In genomic region chr1:207833956-207834660, GRCh38 we compare ENCODE assay signal across 17 cellular contexts.
DNase-seq lines count a peak whose midpoint lies in the region; ATAC-seq and TF ChIP-seq lines count a peak whose summit lies in the region.
"Had no signal": no experiment of that assay in that cellular context is flagged by ENCODE, and none has a peak within 500 bp of the region (broad histone marks: within the 10 kb centered on the region; RNA-seq: fewer than 3 reads in every experiment).

No MANE protein-coding gene starts in this region.

- peaks cover 35% of the 10 kb centered on the region for H3K36me3 Mint-ChIP-seq in T-helper 1 cell treated with Interleukin-12 subunit alpha and Interleukin-12 subunit beta and Interleukin-4 antibody, amounts not matched to agents 30 μg/mL and 1 μg/mL, for 36 hours (ENCODE audit: low read depth)
- H3K36me3 Mint-ChIP-seq in IgD-negative memory B cell = peaks cover 3% of the 10 kb centered on the region
- H3K36me3 Mint-ChIP-seq: mesothelial cell of epicardium had no signal

- H3K4me3 Mint-ChIP-seq in T-helper 1 cell treated with Interleukin-12 subunit alpha and Interleukin-12 subunit beta and Interleukin-4 antibody, amounts not matched to agents 30 μg/mL and 1 μg/mL, for 36 hours = no peak overlapping the region
- peak overlapping the region in 1 of 4 donors; percentile 19 for H3K4me3 Mint-ChIP-seq in IgD-negative memory B cell
- H3K4me3 Mint-ChIP-seq: mesothelial cell of epicardium had no signal

- peak overlapping the region; percentile 69 for H3K27ac ChIP-seq in effector memory CD4-positive, alpha-beta T cell (ENCODE audit: insufficient read depth, low read length, poor library complexity, severe bottlenecking)
- peak overlapping the region; percentile 16 for H3K27ac ChIP-seq in psoas muscle
- H3K27ac ChIP-seq: 22Rv1 had no signal

- H3K36me3 ChIP-seq in effector memory CD4-positive, alpha-beta T cell (ENCODE audit: control insufficient read depth, insufficient read depth, low read length) = no peaks in the 10 kb centered on the region
- no peaks in the 10 kb centered on the region for H3K36me3 ChIP-seq in psoas muscle (ENCODE audit: insufficient read depth in 1 of 2, low read depth in 1 of 2)

- POLR2A ChIA-PET in HEK293T (lab: Yijun Ruan, JAX) = interaction anchor here (0.9 kb wide), 1 partner anchor 11 kb away, joined by 3 read pairs; no protein-coding TSS in a partner anchor

- peaks cover 38% of the 10 kb centered on the region for H3K4me1 ChIP-seq in effector memory CD4-positive, alpha-beta T cell (ENCODE audit: control insufficient read depth, insufficient read depth, low read length, poor library complexity, severe bottlenecking)
- peaks cover 76% of the 10 kb centered on the region for H3K4me1 ChIP-seq in psoas muscle

- H3K4me3 ChIP-seq in effector memory CD4-positive, alpha-beta T cell (ENCODE audit: insufficient read depth, low read depth, low read length, poor library complexity, severe bottlenecking) = no peak overlapping the region
- no peak overlapping the region for H3K4me3 ChIP-seq in psoas muscle

- H3K4me1 Mint-ChIP-seq in T-helper 1 cell treated with Interleukin-12 subunit alpha and Interleukin-12 subunit beta and Interleukin-4 antibody, amounts not matched to agents 30 μg/mL and 1 μg/mL, for 36 hours (ENCODE audit: low read depth) = peaks cover 65% of the 10 kb centered on the region
- peaks cover 28 to 57% (median 38%) of the 10 kb centered on the region in 3 donors for H3K4me1 Mint-ChIP-seq in IgD-negative memory B cell
- H3K4me1 Mint-ChIP-seq: mesothelial cell of epicardium had no signal

- H3K27ac Mint-ChIP-seq in T-helper 1 cell treated with Interleukin-12 subunit alpha and Interleukin-12 subunit beta and Interleukin-4 antibody, amounts not matched to agents 30 μg/mL and 1 μg/mL, for 36 hours = peak overlapping the region; percentile 28
- H3K27ac Mint-ChIP-seq in IgD-negative memory B cell = peak overlapping the region; percentile 13 to 88 (median 83)
- H3K27ac Mint-ChIP-seq: mesothelial cell of epicardium had no signal

- no peak for ATAC-seq in psoas muscle
- no peak for ATAC-seq in HG02798 (IDR thresholded peaks at IDR 0.05; ENCODE audit: poor library complexity, unreplicated experiment)
- no peak for ATAC-seq in esophagus mucosa

- no peaks in the 10 kb centered on the region for H3K27me3 ChIP-seq in effector memory CD4-positive, alpha-beta T cell (replicated peaks; ENCODE audit: control insufficient read depth, insufficient read depth, low read length, poor library complexity, severe bottlenecking)
- no peaks in the 10 kb centered on the region for H3K27me3 ChIP-seq in psoas muscle (ENCODE audit: insufficient read depth in 3 of 3, low read length in 2 of 3)

- 85 to 87% (median 87%) methylated on average over 7 of the region's 7 CpGs for WGBS in psoas muscle, 3 donors

- no peak for DNase-seq in T-helper 1 cell
- no peak for DNase-seq in effector memory CD4-positive, alpha-beta T cell
- no peak for DNase-seq in psoas muscle
- no peak for DNase-seq in HEK293T (ENCODE audit: extremely low spot score)
- DNase-seq: activated CD8-positive, alpha-beta memory T cell treated with anti-CD3 and anti-CD28 coated beads for 24 hours; activated naive CD4-positive, alpha-beta T cell; C1 segment of cervical spinal cord; EL; foreskin melanocyte; H7; NCI-H2227 treated with DMSO at 0.1 percent for 48 hours had no signal

- CTCF ChIA-PET in HEK293T (lab: Yijun Ruan, JAX) = no interaction called here

- intact Hi-C loops in psoas muscle (cut with DNase I) = no loop called here

- H3K9me3 ChIP-seq in effector memory CD4-positive, alpha-beta T cell (ENCODE audit: control insufficient read depth, low read length) = no peaks in the 10 kb centered on the region
- H3K9me3 ChIP-seq in psoas muscle = no peaks in the 10 kb centered on the region

- TF ChIP-seq CTCF in psoas muscle (IDR thresholded peaks at IDR 0.05) = no peak

- no peaks in the 10 kb centered on the region for H3K9me3 Mint-ChIP-seq in T-helper 1 cell treated with Interleukin-12 subunit alpha and Interleukin-12 subunit beta and Interleukin-4 antibody, amounts not matched to agents 30 μg/mL and 1 μg/mL, for 36 hours
- no peaks in the 10 kb centered on the region for H3K9me3 Mint-ChIP-seq in IgD-negative memory B cell
- H3K9me3 Mint-ChIP-seq: mesothelial cell of epicardium had no signal

- no peaks in the 10 kb centered on the region for H3K27me3 Mint-ChIP-seq in T-helper 1 cell treated with Interleukin-12 subunit alpha and Interleukin-12 subunit beta and Interleukin-4 antibody, amounts not matched to agents 30 μg/mL and 1 μg/mL, for 36 hours (ENCODE audit: low read depth)
- H3K27me3 Mint-ChIP-seq in IgD-negative memory B cell = no peaks in the 10 kb centered on the region

TF ChIP-seq in HEK293T, 16 proteins besides CTCF, POLR2A, EP300 and RAD21:
- no peak for TF ChIP-seq TARDBP (IDR thresholded peaks at IDR 0.05)
- TF ChIP-seq L3MBTL2 (conservative IDR thresholded peaks at IDR 0.05) = no peak
- no peak for TF ChIP-seq HDGF (IDR thresholded peaks at IDR 0.05; ENCODE audit: borderline replicate concordance)
- no peak for TF ChIP-seq ZNF384 (IDR thresholded peaks at IDR 0.05)
- TF ChIP-seq PKNOX1 (IDR thresholded peaks at IDR 0.05) = no peak
- TF ChIP-seq LEF1 (IDR thresholded peaks at IDR 0.05; ENCODE audit: borderline replicate concordance) = no peak
- no peak for TF ChIP-seq ARNT (IDR thresholded peaks at IDR 0.05)
- no peak for TF ChIP-seq CTBP1 (IDR thresholded peaks at IDR 0.05; ENCODE audit: borderline replicate concordance)
- TF ChIP-seq FOXM1 (IDR thresholded peaks at IDR 0.05; ENCODE audit: borderline replicate concordance) = no peak
- no peak for TF ChIP-seq ELF4 (IDR thresholded peaks at IDR 0.05)
- no peak for TF ChIP-seq FOXA1 (IDR thresholded peaks at IDR 0.05)
- no peak for TF ChIP-seq NFRKB (IDR thresholded peaks at IDR 0.05)
- TF ChIP-seq SUZ12 (IDR thresholded peaks at IDR 0.05) = no peak
- TF ChIP-seq SP1 (IDR thresholded peaks at IDR 0.05) = no peak
- no peak for TF ChIP-seq FOXK2 (IDR thresholded peaks at IDR 0.05)
- TF ChIP-seq BHLHE40 (IDR thresholded peaks at IDR 0.05; ENCODE audit: borderline replicate concordance) = no peak
